1 cellular context compared by ENCODE assay signal in the genomic region with DNA sequence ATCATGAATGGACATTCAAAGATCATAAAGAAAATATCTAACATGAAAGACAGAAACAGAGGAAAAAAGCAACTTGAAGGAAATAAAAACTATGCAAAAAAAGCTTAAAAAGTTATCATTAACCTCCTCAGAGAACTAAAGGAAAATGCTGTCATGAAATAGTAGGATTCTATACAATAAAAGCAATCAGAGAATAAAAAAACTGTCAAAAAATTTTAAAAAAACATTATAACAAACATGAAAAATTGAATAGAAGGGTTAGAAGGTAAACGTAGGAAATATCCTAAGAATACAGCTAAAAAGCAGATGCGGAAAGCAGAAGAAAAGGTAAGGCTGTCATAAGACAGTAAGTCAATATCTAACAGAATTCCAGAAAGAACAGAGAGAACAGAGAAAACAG.
TF ChIP-seq lines count a peak whose summit lies in the region.

No MANE protein-coding gene starts in this region.

TF ChIP-seq in GM23338, 12 proteins besides CTCF, POLR2A, EP300 and RAD21 (continued from another document):
- TF ChIP-seq ZNF114 (CRISPR knock-in tag; IDR thresholded peaks at IDR 0.05) (no peak), NANOG (IDR thresholded peaks at IDR 0.05; ENCODE audit: borderline replicate concordance) (no peak), ZNF462 (CRISPR knock-in tag; IDR thresholded peaks at IDR 0.05) (no peak), EZH2phosphoT487 (IDR thresholded peaks at IDR 0.05; ENCODE audit: unreplicated experiment) (no peak), CREB1 (CRISPR knock-in tag; IDR thresholded peaks at IDR 0.05; ENCODE audit: low read depth) (no peak), EZH2 (IDR thresholded peaks at IDR 0.05; ENCODE audit: low read depth, unreplicated experiment) (no peak)
